In genomic region chr6:27871919-27872633, GRCh38 we compare ENCODE assay signal across 8 cellular contexts. TPM values are rescaled to one million over a fixed set of nuclear protein-coding genes. Genes with fewer than 3 reads are reported as not detected.
A peak's percentile ranks its signal among the peaks of the same experiment; 100 is the strongest.
DNase-seq lines count a peak whose midpoint lies in the region; ATAC-seq and TF ChIP-seq lines count a peak whose summit lies in the region.

No MANE protein-coding gene starts in this region.

- peak in 3 of 4 donors; percentile 7 to 26 (median 8) for TF ChIP-seq CTCF in right lobe of liver (IDR thresholded peaks at IDR 0.05)

- H3K4me3 Mint-ChIP-seq in dendritic cell treated with granulocyte-macrophage colony-stimulating factor and Interleukin-4, amounts not matched to agents 40 ng/mL and 50 ng/mL, for 4 days = peak overlapping the region; percentile 87

- H3K36me3 Mint-ChIP-seq in dendritic cell treated with granulocyte-macrophage colony-stimulating factor and Interleukin-4, amounts not matched to agents 40 ng/mL and 50 ng/mL, for 4 days (ENCODE audit: low read depth) = peaks cover 9% of the 10 kb centered on the region

- no peaks in the 10 kb centered on the region for H3K36me3 ChIP-seq in right lobe of liver

- H3K9me3 ChIP-seq in right lobe of liver = no peaks in the 10 kb centered on the region

- WGBS in right lobe of liver (ENCODE audit: insufficient coverage, low coverage, low lambda C conversion rate, missing lambda C conversion rate) = 0% methylated on average over 19 of the region's 50 CpGs

- peaks cover 7% of the 10 kb centered on the region for H3K27me3 Mint-ChIP-seq in dendritic cell treated with granulocyte-macrophage colony-stimulating factor and Interleukin-4, amounts not matched to agents 40 ng/mL and 50 ng/mL, for 4 days

- H3K27me3 ChIP-seq in right lobe of liver = no peaks in the 10 kb centered on the region

- peak overlapping the region; percentile 99 for H3K27ac Mint-ChIP-seq in dendritic cell treated with granulocyte-macrophage colony-stimulating factor and Interleukin-4, amounts not matched to agents 40 ng/mL and 50 ng/mL, for 4 days

- peak overlapping the region; percentile 46 to 58 (median 58) for H3K4me3 ChIP-seq in right lobe of liver

- peaks cover 28% of the 10 kb centered on the region for H3K4me1 Mint-ChIP-seq in dendritic cell treated with granulocyte-macrophage colony-stimulating factor and Interleukin-4, amounts not matched to agents 40 ng/mL and 50 ng/mL, for 4 days (ENCODE audit: low read depth)

- TF ChIP-seq POLR2A in right lobe of liver (IDR thresholded peaks at IDR 0.05) = peak; percentile 98

- intact Hi-C loops in dendritic cell treated with granulocyte-macrophage colony-stimulating factor and Interleukin-4, amounts not matched to agents 40 ng/mL and 50 ng/mL, for 4 days (cut with micrococcal nuclease) = loop anchor here (1.0 to 2.0 kb wide), 2 partner anchors 21 to 34 kb away; a partner anchor contains a TSS
- intact Hi-C loops in right lobe of liver (cut with DNase I) = no loop called here

- ATAC-seq in GM18517 (IDR thresholded peaks at IDR 0.05; ENCODE audit: unreplicated experiment) = peak; percentile 58
- ATAC-seq in HG03060 (IDR thresholded peaks at IDR 0.05; ENCODE audit: low read depth, unreplicated experiment) = peak; percentile 56
- peak; percentile 88 to 93 (median 90) for ATAC-seq in right lobe of liver

- DNase-seq in A172 (ENCODE audit: low spot score) (peak; percentile 91), NCI-H2171 (lab: John Stamatoyannopoulos, UW) (peak; percentile 47), right lobe of liver (peak; percentile 72 to 89 (median 75))
- peak; percentile 83 for DNase-seq in activated CD4-positive, alpha-beta T cell treated with anti-CD3 and anti-CD28 coated beads for 48 hours
- peak; percentile 46 to 86 (median 60) for DNase-seq in stimulated activated CD4-positive, alpha-beta T cell treated with anti-CD3 and anti-CD28 coated beads, TNF-alpha, amount 100 ng/mL, for 4 hours (ENCODE audit: low read depth in 3 of 3)

- peaks cover 0 to 2% (median under 1%) of the 10 kb centered on the region in 4 donors for H3K4me1 ChIP-seq in right lobe of liver

- no peaks in the 10 kb centered on the region for H3K9me3 Mint-ChIP-seq in dendritic cell treated with granulocyte-macrophage colony-stimulating factor and Interleukin-4, amounts not matched to agents 40 ng/mL and 50 ng/mL, for 4 days

- peak overlapping the region; percentile 76 to 91 (median 82) for H3K27ac ChIP-seq in right lobe of liver

RNA-seq across cellular contexts. Expression of gene OR2B2, which starts 40.1 kb away (rescaled TPM):
- not detected in 2 replicates for total RNA-seq in A172 (2014; rRNA removed; shearing (Covaris generic))
- not detected for total RNA-seq in right lobe of liver

Comparison
In these comparisons a context has a peak if more than half of its experiments do, and no peak if none do; other contexts are left out.
1. Peak in every context shown above with its lines: DNase-seq, ATAC-seq, H3K4me3 ChIP-seq and H3K27ac ChIP-seq.